8 cellular contexts compared by ENCODE assay signal in the genomic region with DNA sequence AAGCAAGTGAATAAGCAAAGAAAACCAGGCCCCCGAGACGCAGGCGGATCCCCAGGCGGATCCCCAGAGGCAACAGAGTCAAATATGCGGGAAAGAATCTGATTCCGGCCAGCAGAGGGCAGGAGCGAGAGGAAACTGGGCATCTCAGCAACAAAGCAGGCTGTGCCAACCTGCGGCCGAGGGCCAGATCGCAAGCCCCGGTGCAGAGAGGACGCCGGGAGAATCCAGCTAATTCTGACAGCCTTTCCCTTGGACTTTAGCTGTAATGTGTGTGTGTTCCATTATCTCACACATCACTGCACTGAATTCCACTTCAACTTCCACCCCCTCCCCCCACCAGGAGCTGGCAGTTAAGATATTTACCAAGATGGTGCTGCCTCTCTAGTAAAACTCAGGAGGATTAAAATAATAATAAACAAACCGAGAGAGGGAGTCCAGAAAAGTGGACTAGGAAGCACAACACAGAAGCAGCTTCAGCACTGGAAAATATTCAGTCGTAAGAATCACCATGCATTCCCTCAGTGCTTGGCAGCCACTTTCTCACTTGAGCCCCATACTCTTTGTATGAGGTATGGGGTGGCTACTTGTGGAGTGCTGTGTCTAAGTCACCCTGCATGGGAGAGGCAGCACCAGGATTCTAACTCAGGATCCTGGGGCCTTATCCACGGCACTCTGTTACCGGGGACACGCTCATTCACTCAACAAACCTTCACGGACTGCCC.
A peak's percentile ranks its signal among the peaks of the same experiment; 100 is the strongest.
DNase-seq lines count a peak whose midpoint lies in the region; ATAC-seq and TF ChIP-seq lines count a peak whose summit lies in the region.

No MANE protein-coding gene starts in this region.

- H3K4me1 ChIP-seq in Loucy (ENCODE audit: insufficient read depth, low read length, poor library complexity, severe bottlenecking): peaks cover 3% of the 10 kb centered on the region
- peaks cover 18% of the 10 kb centered on the region for H3K4me1 ChIP-seq in RWPE2 (ENCODE audit: insufficient read depth, poor library complexity, severe bottlenecking)
- H3K4me1 ChIP-seq in foreskin keratinocyte: peaks cover 20% of the 10 kb centered on the region

- no peaks in the 10 kb centered on the region for H3K9me2 ChIP-seq in Loucy (replicated peaks; ENCODE audit: low read depth, low read length)

- H3K4me2 ChIP-seq in Loucy (ENCODE audit: low read depth, low read length, poor library complexity, severe bottlenecking): peak overlapping the region; percentile 59

- no peaks in the 10 kb centered on the region for H3F3A ChIP-seq in Loucy (ENCODE audit: low read depth)

- H3K27ac ChIP-seq in RWPE2 (ENCODE audit: poor library complexity, severe bottlenecking) (no peak overlapping the region), foreskin keratinocyte (no peak overlapping the region), substantia nigra (ENCODE audit: low read depth, low read length, poor library complexity, severe bottlenecking) (peak overlapping the region; percentile 31)

- TF ChIP-seq CTCF in GM12865 (IDR thresholded peaks at IDR 0.05; ENCODE audit: insufficient read depth, low read depth, low read length, missing control alignments) (peak; percentile 74), Loucy (conservative IDR thresholded peaks at IDR 0.05; ENCODE audit: low read length) (peak; percentile 88), RWPE2 (IDR thresholded peaks at IDR 0.05; ENCODE audit: poor library complexity, severe bottlenecking) (peak; percentile 94), foreskin keratinocyte (conservative IDR thresholded peaks at IDR 0.05) (peak; percentile 95)

- H2AFZ ChIP-seq in Loucy (ENCODE audit: low read length): peak overlapping the region; percentile 83

- no peaks in the 10 kb centered on the region for H3K9me3 ChIP-seq in Loucy (ENCODE audit: insufficient read depth, low read depth, low read length)
- H3K9me3 ChIP-seq in RWPE2 (ENCODE audit: severe bottlenecking): no peaks in the 10 kb centered on the region

- no peaks in the 10 kb centered on the region for H3K79me2 ChIP-seq in Loucy (ENCODE audit: insufficient read depth, low read length)

- H4K20me1 ChIP-seq in Loucy (ENCODE audit: insufficient read depth, low read length, poor library complexity, severe bottlenecking): no peaks in the 10 kb centered on the region

- DNase-seq in GM12865 (ENCODE audit: low read depth) (peak; percentile 79), RWPE2 (ENCODE audit: low spot score) (peak; percentile 73), foreskin keratinocyte (peak; percentile 24 to 60), occipital lobe (lab: John Stamatoyannopoulos, UW) (peak; percentile 74), substantia nigra (lab: John Stamatoyannopoulos, UW) (peak in 47 of 49 donors; percentile 21 to 91 (median 80))
- DNase-seq in activated effector memory CD4-positive, alpha-beta T cell treated with anti-CD3 and anti-CD28 coated beads, Interleukin-2, amount 50 U/mL, for 16 hours: peak; percentile 92

- no peak overlapping the region for H3K9ac ChIP-seq in Loucy (ENCODE audit: low read depth, low read length, poor library complexity, severe bottlenecking)

- H3K36me3 ChIP-seq in Loucy (ENCODE audit: insufficient read depth, low read length) (no peaks in the 10 kb centered on the region), RWPE2 (ENCODE audit: low read depth) (no peaks in the 10 kb centered on the region)

- H3K27me3 ChIP-seq in Loucy (ENCODE audit: insufficient read depth, low read length, poor library complexity, severe bottlenecking) (peaks cover 9% of the 10 kb centered on the region), RWPE2 (ENCODE audit: insufficient read depth, poor library complexity, severe bottlenecking) (no peaks in the 10 kb centered on the region), foreskin keratinocyte (no peaks in the 10 kb centered on the region)

- H3K4me3 ChIP-seq in GM12865 (ENCODE audit: low read depth, low read length) (no peak overlapping the region), Loucy (ENCODE audit: low read length, poor library complexity, severe bottlenecking) (peak overlapping the region; percentile 32), RWPE2 (ENCODE audit: severe bottlenecking) (no peak overlapping the region)

- peak; percentile 75 for ATAC-seq in RWPE2 (ENCODE audit: low read depth)
- peak; percentile 58 for ATAC-seq in foreskin keratinocyte
- no peak for ATAC-seq in GM18498 (IDR thresholded peaks at IDR 0.05; ENCODE audit: unreplicated experiment)

Comparison
In these comparisons a context has a peak if more than half of its experiments do, and no peak if none do; other contexts are left out.
1. DNase-seq: peak in every context shown above with its lines; median percentile 92 in activated effector memory CD4-positive, alpha-beta T cell treated with anti-CD3 and anti-CD28 coated beads, Interleukin-2, amount 50 U/mL, for 16 hours; 80 in substantia nigra; 79 in GM12865; 74 in occipital lobe; 73 in RWPE2; 42 in foreskin keratinocyte.